Comparison of ENCODE assay signal across 11 cellular contexts in the genomic region with DNA sequence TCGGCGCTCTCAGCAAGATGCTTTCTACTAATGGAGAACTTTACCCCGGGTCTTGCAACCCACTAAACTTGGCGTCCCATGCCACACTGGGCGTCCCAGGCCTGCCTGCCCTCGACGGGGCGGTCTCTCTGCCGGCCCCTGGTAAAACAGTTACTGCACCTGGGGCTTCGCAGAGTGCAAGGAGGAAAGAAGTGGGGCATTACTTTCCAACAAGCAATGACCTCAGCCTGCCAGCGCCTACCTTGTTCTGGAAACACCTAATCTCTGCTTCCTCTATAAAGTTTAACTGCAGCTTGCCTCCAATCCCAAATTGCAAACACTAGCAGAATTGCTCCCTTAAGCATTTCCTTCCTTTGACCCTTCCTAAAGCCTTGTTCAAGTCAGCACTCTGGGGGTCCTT. TPM values are rescaled to one million over a fixed set of nuclear protein-coding genes. Genes with fewer than 3 reads are reported as not detected.
A peak's percentile ranks its signal among the peaks of the same experiment; 100 is the strongest.
DNase-seq lines count a peak whose midpoint lies in the region; ATAC-seq and TF ChIP-seq lines count a peak whose summit lies in the region.
"Had no signal": no experiment of that assay in that cellular context is flagged by ENCODE, and none has a peak within 500 bp of the region (broad histone marks: within the 10 kb centered on the region; RNA-seq: fewer than 3 reads in every experiment).

No MANE protein-coding gene starts in this region.

- 77 to 81% methylated on average over 10 to 11 of the region's 11 CpGs for WGBS in body of pancreas, 2 donors
- WGBS in liver, result 71% methylated on average over 11 of the region's 11 CpGs

- H3K27me3 ChIP-seq in body of pancreas (no peaks in the 10 kb centered on the region), liver (ENCODE audit: control insufficient read depth in 4 of 4, insufficient read depth in 4 of 4, low read length in 3 of 4) (no peaks in the 10 kb centered on the region), subcutaneous abdominal adipose tissue (ENCODE audit: control insufficient read depth in 5 of 5, insufficient read depth in 4 of 5, low read length in 5 of 5) (no peaks in the 10 kb centered on the region)
- H3K27me3 ChIP-seq: upper lobe of right lung had no signal

- DNase-seq in body of pancreas (peak in 1 of 4 donors; percentile 13), posterior vena cava (ENCODE audit: low spot score) (no peak), NCI-H1417 treated with DMSO at 0.1 percent for 48 hours (lab: John Stamatoyannopoulos, UW) (no peak)
- no peak for DNase-seq in activated CD4-positive, alpha-beta T cell treated with anti-CD3 and anti-CD28 coated beads for 1 hour
- DNase-seq: NCI-H1092 had no signal

- H3K4me3 ChIP-seq in HEK293 (ENCODE audit: low read depth, low read length) (no peak overlapping the region), body of pancreas (no peak overlapping the region), liver (ENCODE audit: low read depth in 1 of 3, low read length in 3 of 3) (no peak overlapping the region), subcutaneous abdominal adipose tissue (ENCODE audit: low read depth in 1 of 5, low read length in 5 of 5) (peak overlapping the region in 3 of 5 donors; percentile 70 to 74 (median 71))
- H3K4me3 ChIP-seq: GM12878 had no signal

- H3K9me3 ChIP-seq in HEK293 (ENCODE audit: control insufficient read depth, insufficient read depth, low read depth, low read length), result no peaks in the 10 kb centered on the region
- H3K9me3 ChIP-seq in body of pancreas, result no peaks in the 10 kb centered on the region
- H3K9me3 ChIP-seq in liver (ENCODE audit: control insufficient read depth in 4 of 4, low read length in 3 of 4), result no peaks in the 10 kb centered on the region
- H3K9me3 ChIP-seq in subcutaneous abdominal adipose tissue (ENCODE audit: control insufficient read depth in 5 of 5, low read length in 5 of 5), result no peaks in the 10 kb centered on the region
- H3K9me3 ChIP-seq: SK-N-SH, upper lobe of right lung had no signal

- CTCF ChIA-PET in HEK293 (lab: Yijun Ruan, JAX), result interaction anchor here (0.7 to 2.2 kb wide), 2 partner anchors 12 to 72 kb away, joined by 4 to 6 read pairs; no protein-coding TSS in a partner anchor

- H3K27ac ChIP-seq in HEK293 (ENCODE audit: extremely low read depth, low read depth, low read length) (no peak overlapping the region; the same call in 1 of the 2 replicates), body of pancreas (peak overlapping the region; percentile 57 to 96 (median 84)), liver (ENCODE audit: low read depth in 1 of 2, low read length in 2 of 2) (peak overlapping the region; percentile 43 to 50), subcutaneous abdominal adipose tissue (ENCODE audit: low read depth, low read length) (peak overlapping the region; percentile 96)

- no peak overlapping the region for H3K9ac ChIP-seq in liver (ENCODE audit: low read depth in 1 of 2, low read length in 2 of 2)
- H3K9ac ChIP-seq in subcutaneous abdominal adipose tissue (ENCODE audit: low read length in 5 of 5), result peak overlapping the region in 1 of 5 donors; percentile 60
- H3K9ac ChIP-seq: SK-N-SH had no signal

- H3K4me1 ChIP-seq in HEK293 (ENCODE audit: control insufficient read depth, insufficient read depth, low read length), result peaks cover 15% of the 10 kb centered on the region
- peaks cover 33% of the 10 kb centered on the region for H3K4me1 ChIP-seq in body of pancreas
- peaks cover 6 to 29% (median 24%) of the 10 kb centered on the region in 4 donors for H3K4me1 ChIP-seq in liver (ENCODE audit: control insufficient read depth in 4 of 4, insufficient read depth in 4 of 4, low read length in 3 of 4)
- H3K4me1 ChIP-seq in subcutaneous abdominal adipose tissue (ENCODE audit: control insufficient read depth in 5 of 5, insufficient read depth in 5 of 5, low read length in 5 of 5), result peaks cover 2 to 63% (median 50%) of the 10 kb centered on the region in 5 donors

- no peak for TF ChIP-seq RAD21 in liver (IDR thresholded peaks at IDR 0.05)

- H3K36me3 ChIP-seq in HEK293 (ENCODE audit: control insufficient read depth in 2 of 2, insufficient read depth in 1 of 2, low read length in 2 of 2), result no peaks in the 10 kb centered on the region
- H3K36me3 ChIP-seq in body of pancreas (replicated peaks in 1 of 2; ENCODE audit: insufficient read depth in 1 of 2, low read depth in 2 of 2), result no peaks in the 10 kb centered on the region
- no peaks in the 10 kb centered on the region for H3K36me3 ChIP-seq in liver (ENCODE audit: control insufficient read depth in 4 of 4, insufficient read depth in 3 of 4, low read depth in 1 of 4, low read length in 3 of 4)
- H3K36me3 ChIP-seq in subcutaneous abdominal adipose tissue (ENCODE audit: control insufficient read depth in 5 of 5, insufficient read depth in 5 of 5, low read length in 5 of 5), result no peaks in the 10 kb centered on the region
- H3K36me3 ChIP-seq: upper lobe of right lung had no signal

- ATAC-seq in body of pancreas, result no peak
- ATAC-seq: GM12878, upper lobe of right lung had no signal

- TF ChIP-seq CTCF in HEK293 (tag by site-specific recombination; IDR thresholded peaks at IDR 0.05) (no peak), body of pancreas (IDR thresholded peaks at IDR 0.05) (no peak), liver (IDR thresholded peaks at IDR 0.05; ENCODE audit: low read depth, low read length, missing input control) (no peak)

- POLR2A ChIA-PET in HEK293 (lab: Yijun Ruan, JAX), result no interaction called here

- TF ChIP-seq POLR2A in body of pancreas (IDR thresholded peaks at IDR 0.05), result no peak

- intact Hi-C loops in body of pancreas (cut with DNase I), result no loop called here
- intact Hi-C loops in posterior vena cava (cut with DNase I), result loop anchor here (5.0 to 10.0 kb wide), 8 partner anchors 33 to 590 kb away; no protein-coding TSS in a partner anchor

TF ChIP-seq in HEK293, 187 proteins besides CTCF, POLR2A, EP300 and RAD21:
- TF ChIP-seq FEZF1 (tag by site-specific recombination; IDR thresholded peaks at IDR 0.05), result 0 out of 2 replicates have a peak, but pooled peaks have one; percentile 28
- TF ChIP-seq GFI1B (tag by site-specific recombination; IDR thresholded peaks at IDR 0.05), result peak; percentile 73; the same call in 1 of the 2 replicates
- no peak for TF ChIP-seq PRDM6 (tag by site-specific recombination; IDR thresholded peaks at IDR 0.05)

TF ChIP-seq in liver, 16 proteins besides CTCF, POLR2A, EP300 and RAD21 (continues in another document):
- TF ChIP-seq JUND (IDR thresholded peaks at IDR 0.05), result no peak
- TF ChIP-seq ZBTB33 (IDR thresholded peaks at IDR 0.05), result no peak
- no peak for TF ChIP-seq FOXA2 (IDR thresholded peaks at IDR 0.05)
- no peak for TF ChIP-seq YY1 (IDR thresholded peaks at IDR 0.05)
- no peak for TF ChIP-seq TAF1 (conservative IDR thresholded peaks at IDR 0.05)
- no peak for TF ChIP-seq NR2F2 (IDR thresholded peaks at IDR 0.05)
- TF ChIP-seq FOXA1 (IDR thresholded peaks at IDR 0.05), result no peak
- no peak for TF ChIP-seq REST (IDR thresholded peaks at IDR 0.05)
- no peak for TF ChIP-seq SP1 (IDR thresholded peaks at IDR 0.05)
- no peak for TF ChIP-seq HNF4G (IDR thresholded peaks at IDR 0.05)
- TF ChIP-seq RXRA (IDR thresholded peaks at IDR 0.05), result no peak
- TF ChIP-seq ATF3 (IDR thresholded peaks at IDR 0.05), result no peak
- TF ChIP-seq HNF4A (conservative IDR thresholded peaks at IDR 0.05), result no peak
- no peak for TF ChIP-seq GABPA (IDR thresholded peaks at IDR 0.05 in 1 of 2, conservative IDR thresholded peaks at IDR 0.05 in 1 of 2)
- no peak for TF ChIP-seq EGR1 (IDR thresholded peaks at IDR 0.05; ENCODE audit: low read depth in 2 of 2)

RNA-seq across cellular contexts. Expression of gene NFIA, which starts 27.7 kb away (rescaled TPM):
- total RNA-seq in body of pancreas, result 10 to 100 TPM; 21.5 to 32.3 TPM
- total RNA-seq in liver, result 10 to 100 TPM; 16.6 to 27.7 TPM
- 10 to 100 TPM in 1 of 2 donors, 1 to 10 TPM in 1; 6.8 to 53.7 TPM for polyA plus RNA-seq in liver
- total RNA-seq in posterior vena cava, result 100 to 1,000 TPM; 117 to 183 TPM

Comparison
In these comparisons a context has a peak if more than half of its experiments do, and no peak if none do; other contexts are left out.
1. H3K4me3 ChIP-seq: peak in subcutaneous abdominal adipose tissue (3 of 5); none in HEK293 (single experiment), body of pancreas (0 of 2) and liver (0 of 3).